27 cellular contexts compared by ENCODE assay signal in the genomic region with DNA sequence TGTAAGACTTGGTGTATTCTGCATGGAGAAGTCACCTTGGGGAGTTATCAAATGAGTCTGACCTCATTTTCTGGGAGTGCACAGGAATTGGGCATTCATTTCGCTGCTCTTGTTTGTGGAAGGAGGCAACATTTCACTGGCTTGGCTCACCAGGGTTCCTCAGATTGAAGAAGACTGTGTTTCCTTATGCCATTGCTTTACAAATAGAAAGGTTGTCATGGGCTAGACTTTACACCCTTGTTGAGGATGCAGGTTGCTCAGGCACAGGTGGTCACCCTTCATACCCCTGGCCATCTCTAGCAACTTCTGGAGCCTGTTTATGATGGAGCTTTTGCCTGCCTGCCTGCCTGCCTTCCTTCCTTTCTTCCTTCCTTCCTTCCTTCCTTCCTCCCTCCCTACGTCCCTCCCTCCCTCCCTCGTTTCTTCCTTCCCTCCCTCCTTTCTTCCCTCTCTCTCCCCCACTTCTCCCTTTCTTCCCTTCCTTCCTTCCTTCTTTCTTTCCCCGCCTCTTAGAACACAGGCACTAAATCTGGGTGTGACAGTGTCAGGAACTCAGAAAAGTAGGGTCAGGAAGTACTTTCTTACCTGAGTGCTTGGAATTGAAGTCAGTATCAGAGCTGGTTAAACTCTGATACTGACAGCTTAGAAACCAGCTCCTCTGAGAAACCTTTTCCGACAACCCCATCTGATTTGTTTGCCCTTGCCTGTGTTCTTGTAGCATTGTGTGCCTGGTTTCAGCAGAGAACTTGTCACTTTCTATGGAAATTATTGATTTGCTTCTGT.
DNase-seq lines count a peak whose midpoint lies in the region; ATAC-seq and TF ChIP-seq lines count a peak whose summit lies in the region.
"Had no signal": no experiment of that assay in that cellular context is flagged by ENCODE, and none has a peak within 500 bp of the region (broad histone marks: within the 10 kb centered on the region; RNA-seq: fewer than 3 reads in every experiment).

No MANE protein-coding gene starts in this region.

- H3K36me3 ChIP-seq in cardiac muscle cell (no peaks in the 10 kb centered on the region), left ventricle myocardium inferior (no peaks in the 10 kb centered on the region), esophagus muscularis mucosa (no peaks in the 10 kb centered on the region), transverse colon (peaks cover 0 to 3% (median 0%) of the 10 kb centered on the region in 4 donors), PC-9 (ENCODE audit: low read depth) (no peaks in the 10 kb centered on the region)
- H3K36me3 ChIP-seq: HAP-1 had no signal

- POLR2A ChIA-PET in PC-9 (lab: Charles Lee; ENCODE audit: unreplicated experiment), result no interaction called here

- H3K9me3 ChIP-seq in cardiac muscle cell (ENCODE audit: low read depth), result no peaks in the 10 kb centered on the region
- H3K9me3 ChIP-seq in left ventricle myocardium inferior (replicated peaks), result no peaks in the 10 kb centered on the region
- H3K9me3 ChIP-seq in esophagus muscularis mucosa, result no peaks in the 10 kb centered on the region
- H3K9me3 ChIP-seq in transverse colon, result no peaks in the 10 kb centered on the region
- no peaks in the 10 kb centered on the region for H3K9me3 ChIP-seq in PC-9 (ENCODE audit: insufficient read depth, low read depth)
- H3K9me3 ChIP-seq: BE2C, HAP-1 had no signal

- in situ Hi-C loops in transverse colon (cut with MboI; ENCODE audit: low pct_ligation_motif_present in 1 of 4, low pct_unique_long_range_greater_than_20kb in 1 of 4, low sequenced_read_pairs in 3 of 4), result no loop called here

- H2AFZ ChIP-seq in PC-9, result no peak overlapping the region

- H3K27me3 ChIP-seq in cardiac muscle cell (no peaks in the 10 kb centered on the region), left ventricle myocardium inferior (ENCODE audit: low read depth) (peaks cover 25% of the 10 kb centered on the region), esophagus muscularis mucosa (no peaks in the 10 kb centered on the region), transverse colon (no peaks in the 10 kb centered on the region), PC-9 (ENCODE audit: insufficient read depth, low read depth) (no peaks in the 10 kb centered on the region)
- H3K27me3 ChIP-seq: BE2C had no signal

- no peak for TF ChIP-seq POLR2A in esophagus muscularis mucosa (IDR thresholded peaks at IDR 0.05; ENCODE audit: low read depth)
- TF ChIP-seq POLR2A in transverse colon (IDR thresholded peaks at IDR 0.05), result peak; percentile 62

- H3F3A ChIP-seq in PC-9 (ENCODE audit: insufficient read depth, low read depth), result no peaks in the 10 kb centered on the region

- BruUV-seq in PC-9 (replicated peaks; lab: Mats Ljungman, UMichigan), result no TSS peak

- no peaks in the 10 kb centered on the region for H3K27me3 Mint-ChIP-seq in nephron progenitor cell (ENCODE audit: low read depth, poor library complexity)

- H3K4me3 ChIP-seq in cardiac muscle cell, result no peak overlapping the region
- no peak overlapping the region for H3K4me3 ChIP-seq in left ventricle myocardium inferior
- no peak overlapping the region for H3K4me3 ChIP-seq in esophagus muscularis mucosa
- peak overlapping the region in 2 of 4 donors; percentile 18 to 39 for H3K4me3 ChIP-seq in transverse colon
- H3K4me3 ChIP-seq in PC-9, result no peak overlapping the region
- H3K4me3 ChIP-seq: GM12878, HAP-1 had no signal

- DNase-seq in cardiac muscle cell (ENCODE audit: low read depth in 1 of 2, low spot score in 1 of 2), result no peak
- DNase-seq in left ventricle myocardium inferior, result no peak
- DNase-seq in esophagus muscularis mucosa (ENCODE audit: extremely low spot score), result peak; percentile 39
- no peak for DNase-seq in nephron progenitor cell
- no peak for DNase-seq in transverse colon
- no peak for DNase-seq in activated T-cell treated with anti-CD3 and anti-CD28 coated beads, Interleukin-2, amount 50 U/mL, for 48 hours
- DNase-seq in PC-9, result no peak
- DNase-seq: 8988T; ACHN; BE2C; CD8-positive, alpha-beta memory T cell; DMS 273 treated with DMSO at 0.1 percent for 48 hours; DMS79; EL; GDM1; GOT3; KG1; MM.1S; NCI-H2029; NCI-H446 treated with DMSO at 0.1 percent for 48 hours; NCI-H526; SHP77 had no signal

- H3K27ac ChIP-seq in cardiac muscle cell, result peak overlapping the region; percentile 79
- H3K27ac ChIP-seq in left ventricle myocardium inferior (replicated peaks), result no peak overlapping the region
- no peak overlapping the region for H3K27ac ChIP-seq in esophagus muscularis mucosa (replicated peaks in 1 of 4)
- peak overlapping the region; percentile 80 to 85 (median 83) for H3K27ac ChIP-seq in transverse colon
- no peak overlapping the region for H3K27ac ChIP-seq in PC-9
- H3K27ac ChIP-seq: RWPE1 had no signal

- ATAC-seq in GM21381 (IDR thresholded peaks at IDR 0.05; ENCODE audit: unreplicated experiment), result no peak
- ATAC-seq: GM12878 had no signal

- H3K27ac Mint-ChIP-seq in nephron progenitor cell, result peak overlapping the region; percentile 87
- H3K27ac Mint-ChIP-seq: CD8-positive, alpha-beta memory T cell had no signal

- TF ChIP-seq EP300 in esophagus muscularis mucosa (IDR thresholded peaks at IDR 0.05) (no peak), transverse colon (IDR thresholded peaks at IDR 0.05; ENCODE audit: low read depth) (no peak)

- CTCF ChIA-PET in PC-9 (lab: Charles Lee), result no interaction called here

- H4K20me1 ChIP-seq in PC-9 (ENCODE audit: insufficient read depth), result no peaks in the 10 kb centered on the region

- no peak overlapping the region for H3K4me3 Mint-ChIP-seq in nephron progenitor cell
- H3K4me3 Mint-ChIP-seq: CD14-positive monocyte; CD8-positive, alpha-beta memory T cell had no signal

- no peak overlapping the region for H3K4me2 ChIP-seq in PC-9

- WGBS in esophagus muscularis mucosa, result 88% methylated on average over 5 of the region's 5 CpGs
- WGBS in transverse colon (ENCODE audit: low coverage in 1 of 2), 2 donors, result 17 to 53% methylated on average over 1 to 5 of the region's 5 CpGs

- H3K4me1 ChIP-seq in cardiac muscle cell (ENCODE audit: low read depth) (peaks cover 12% of the 10 kb centered on the region), left ventricle myocardium inferior (no peaks in the 10 kb centered on the region), esophagus muscularis mucosa (no peaks in the 10 kb centered on the region), transverse colon (peaks cover 0 to 11% (median 7%) of the 10 kb centered on the region in 4 donors), PC-9 (replicated peaks; ENCODE audit: insufficient read depth) (no peaks in the 10 kb centered on the region)
- H3K4me1 ChIP-seq: BE2C, HAP-1 had no signal

- H3K9me2 ChIP-seq in PC-9 (ENCODE audit: insufficient read depth), result no peaks in the 10 kb centered on the region

- intact Hi-C loops in left ventricle myocardium inferior (cut with micrococcal nuclease) (no loop called here), esophagus muscularis mucosa (cut with DNase I) (no loop called here), transverse colon (cut with DNase I; ENCODE audit: low total_unique reads) (no loop called here), PC-9 (cut with micrococcal nuclease; ENCODE audit: unreplicated experiment) (no loop called here)

- no peak for TF ChIP-seq CTCF in cardiac muscle cell (IDR thresholded peaks at IDR 0.05; ENCODE audit: low read depth, low read length)
- TF ChIP-seq CTCF in left ventricle myocardium inferior (IDR thresholded peaks at IDR 0.05; ENCODE audit: borderline replicate concordance), result no peak
- TF ChIP-seq CTCF in esophagus muscularis mucosa (IDR thresholded peaks at IDR 0.05), result no peak
- no peak for TF ChIP-seq CTCF in nephron progenitor cell (IDR thresholded peaks at IDR 0.05)
- TF ChIP-seq CTCF in transverse colon (IDR thresholded peaks at IDR 0.05), result no peak
- no peak for TF ChIP-seq CTCF in PC-9 (conservative IDR thresholded peaks at IDR 0.05)

- no peaks in the 10 kb centered on the region for H3K4me1 Mint-ChIP-seq in nephron progenitor cell
- H3K4me1 Mint-ChIP-seq: CD14-positive monocyte; CD8-positive, alpha-beta memory T cell had no signal

- peaks cover 73% of the 10 kb centered on the region for H3K36me3 Mint-ChIP-seq in nephron progenitor cell (ENCODE audit: low read depth)
- H3K36me3 Mint-ChIP-seq: CD14-positive monocyte; CD8-positive, alpha-beta memory T cell had no signal

- no peaks in the 10 kb centered on the region for H3K79me2 ChIP-seq in PC-9 (ENCODE audit: low read depth)

- H3K9me3 Mint-ChIP-seq in nephron progenitor cell, result peaks cover 19% of the 10 kb centered on the region

Comparison
In these comparisons a context has a peak if more than half of its experiments do, and no peak if none do; other contexts are left out.
1. H3K27ac ChIP-seq: peak in cardiac muscle cell (single experiment) and transverse colon (4 of 4); none in left ventricle myocardium inferior (single experiment), esophagus muscularis mucosa (0 of 4) and PC-9 (single experiment).